8 cellular contexts compared by ENCODE assay signal in genomic region chr5:87413116-87413645, GRCh38. TPM values are rescaled to one million over a fixed set of nuclear protein-coding genes. Genes with fewer than 3 reads are reported as not detected.
DNase-seq lines count a peak whose midpoint lies in the region; ATAC-seq, FAIRE-seq and TF ChIP-seq lines count a peak whose summit lies in the region.

No MANE protein-coding gene starts in this region.

- no peaks in the 10 kb centered on the region for H4K20me1 ChIP-seq in keratinocyte (ENCODE audit: control insufficient read depth, extremely low read depth, insufficient read depth, low read length)

- WGBS in thyroid gland, 2 donors: 27% methylated on average over 7 of the region's 7 CpGs

- DNase-seq in activated CD8-positive, alpha-beta T cell treated with anti-CD3 and anti-CD28 coated beads, Interleukin-2, amount 10 ng/mL, durations not matched to agents 7 days and 5 days: no peak
- DNase-seq in keratinocyte (ENCODE audit: low read depth, low spot score) (no peak), thyroid gland (no peak), GM10266 (ENCODE audit: extremely low spot score) (no peak), NCI-H510A treated with DMSO at 0.1 percent for 48 hours (lab: John Stamatoyannopoulos, UW) (no peak)

- ATAC-seq in GM18870 (IDR thresholded peaks at IDR 0.05; ENCODE audit: unreplicated experiment) (peak; percentile 24), HG03135 (IDR thresholded peaks at IDR 0.05; ENCODE audit: unreplicated experiment) (peak; percentile 9)
- ATAC-seq in activated CD8-positive, alpha-beta T cell treated with anti-CD3 and anti-CD28 coated beads, Interleukin-2, amount 10 ng/mL, durations not matched to agents 7 days and 5 days: no peak

- intact Hi-C loops in thyroid gland (cut with DNase I): no loop called here

- no peaks in the 10 kb centered on the region for H3K9me3 Mint-ChIP-seq in activated CD8-positive, alpha-beta T cell treated with anti-CD3 and anti-CD28 coated beads, Interleukin-2, amount 10 ng/mL, durations not matched to agents 7 days and 5 days (ENCODE audit: insufficient read depth)

- H3K27ac ChIP-seq in ACC112 (ENCODE audit: low read depth, low read length) (peak overlapping the region; percentile 59), keratinocyte (ENCODE audit: control insufficient read depth, insufficient read depth, low read length) (peak overlapping the region; percentile 60), thyroid gland (peak overlapping the region; percentile 78 to 99 (median 93))

- H3K36me3 ChIP-seq in ACC112 (ENCODE audit: insufficient read depth, low read length) (peaks cover 11% of the 10 kb centered on the region; the same call in 1 of the 2 replicates), keratinocyte (ENCODE audit: control insufficient read depth in 2 of 2, extremely low read depth in 1 of 2, insufficient read depth in 2 of 2, low read length in 2 of 2) (peaks cover 3 to 5% of the 10 kb centered on the region in 2 experiments), thyroid gland (peaks cover 0 to 9% of the 10 kb centered on the region in 2 donors)

- H2AFZ ChIP-seq in ACC112 (ENCODE audit: low read length, unreplicated experiment) (peak overlapping the region; percentile 94), keratinocyte (ENCODE audit: control insufficient read depth, low read length) (peak overlapping the region; percentile 87)

- dilution Hi-C loops in keratinocyte (cut with MboI; ENCODE audit: extremely low pct_ligation_motif_present, low sequenced_read_pairs): no loop called here

- H3K4me1 ChIP-seq in ACC112 (ENCODE audit: control insufficient read depth, insufficient read depth, low read length, unreplicated experiment): peaks cover 10% of the 10 kb centered on the region
- H3K4me1 ChIP-seq in keratinocyte (ENCODE audit: control insufficient read depth, extremely low read depth, insufficient read depth, low read length): peaks cover 9% of the 10 kb centered on the region
- H3K4me1 ChIP-seq in thyroid gland: peaks cover 6 to 10% of the 10 kb centered on the region in 2 donors

- peak overlapping the region; percentile 86 for H3K4me2 ChIP-seq in keratinocyte (ENCODE audit: control insufficient read depth, extremely low read depth, insufficient read depth, low read depth, low read length)

- peak overlapping the region; percentile 91 for H3K27ac Mint-ChIP-seq in activated CD8-positive, alpha-beta T cell treated with anti-CD3 and anti-CD28 coated beads, Interleukin-2, amount 10 ng/mL, durations not matched to agents 7 days and 5 days

- H3K4me1 Mint-ChIP-seq in activated CD8-positive, alpha-beta T cell treated with anti-CD3 and anti-CD28 coated beads, Interleukin-2, amount 10 ng/mL, durations not matched to agents 7 days and 5 days (ENCODE audit: low read depth): peaks cover 23% of the 10 kb centered on the region

- H3K4me3 Mint-ChIP-seq in activated CD8-positive, alpha-beta T cell treated with anti-CD3 and anti-CD28 coated beads, Interleukin-2, amount 10 ng/mL, durations not matched to agents 7 days and 5 days: peak overlapping the region; percentile 88

- no peaks in the 10 kb centered on the region for H3K27me3 ChIP-seq in ACC112 (ENCODE audit: insufficient read depth, low read length)
- no peaks in the 10 kb centered on the region for H3K27me3 ChIP-seq in keratinocyte (ENCODE audit: control insufficient read depth, extremely low read depth, insufficient read depth, low read length)
- no peaks in the 10 kb centered on the region for H3K27me3 ChIP-seq in thyroid gland

- H3K9me3 ChIP-seq in keratinocyte (ENCODE audit: control insufficient read depth, low read depth, low read length): no peaks in the 10 kb centered on the region
- no peaks in the 10 kb centered on the region for H3K9me3 ChIP-seq in thyroid gland

- peaks cover 24% of the 10 kb centered on the region for H3K36me3 Mint-ChIP-seq in activated CD8-positive, alpha-beta T cell treated with anti-CD3 and anti-CD28 coated beads, Interleukin-2, amount 10 ng/mL, durations not matched to agents 7 days and 5 days (ENCODE audit: low read depth)

- TF ChIP-seq CTCF in keratinocyte (optimal IDR thresholded peaks at IDR 0.05 in 1 of 3, IDR thresholded peaks at IDR 0.05 in 1 of 3, conservative IDR thresholded peaks at IDR 0.05 in 1 of 3; ENCODE audit: extremely low read depth in 1 of 3, insufficient read depth in 2 of 3, low read length in 3 of 3) (no peak), thyroid gland (IDR thresholded peaks at IDR 0.05) (no peak), GM10266 (IDR thresholded peaks at IDR 0.05; ENCODE audit: control insufficient read depth, insufficient read depth, low read depth, missing control alignments) (no peak)

- no peaks in the 10 kb centered on the region for H3K9me1 ChIP-seq in keratinocyte (ENCODE audit: control insufficient read depth, extremely low read depth, insufficient read depth, low read length)

- H3K79me2 ChIP-seq in ACC112 (ENCODE audit: control insufficient read depth, insufficient read depth, low read length, unreplicated experiment) (peaks cover 42% of the 10 kb centered on the region), keratinocyte (ENCODE audit: control insufficient read depth, insufficient read depth, low read length) (peaks cover 33% of the 10 kb centered on the region)

- FAIRE-seq in keratinocyte (lab: Jason Lieb, UNC): no peak

- POLR2A ChIA-PET in activated CD8-positive, alpha-beta T cell treated with anti-CD3 and anti-CD28 coated beads, Interleukin-2, amount 10 ng/mL, durations not matched to agents 7 days and 5 days (lab: Charles Lee): interaction anchor here (1.3 kb wide), 1 partner anchor 13 kb away, joined by 3 read pairs; no protein-coding TSS in a partner anchor

- H3K9ac ChIP-seq in keratinocyte (ENCODE audit: control insufficient read depth, extremely low read depth, insufficient read depth, low read length): peak overlapping the region; percentile 95

- CTCF ChIA-PET in activated CD8-positive, alpha-beta T cell treated with anti-CD3 and anti-CD28 coated beads, Interleukin-2, amount 10 ng/mL, durations not matched to agents 7 days and 5 days (lab: Charles Lee): interaction anchor here (1.4 to 5.0 kb wide), 3 partner anchors 13 to 393 kb away, joined by 3 to 37 read pairs (median 3); no protein-coding TSS in a partner anchor

- H3K4me3 ChIP-seq in ACC112 (ENCODE audit: low read depth, low read length) (peak overlapping the region; percentile 92), keratinocyte (ENCODE audit: control insufficient read depth in 2 of 3, extremely low read depth in 1 of 3, insufficient read depth in 2 of 3, low read depth in 1 of 3, low read length in 3 of 3) (peak overlapping the region; percentile 47 to 99 (median 65)), thyroid gland (replicated peaks in 1 of 3) (peak overlapping the region; percentile 26 to 80 (median 71))

- peaks cover 3% of the 10 kb centered on the region for H3K27me3 Mint-ChIP-seq in activated CD8-positive, alpha-beta T cell treated with anti-CD3 and anti-CD28 coated beads, Interleukin-2, amount 10 ng/mL, durations not matched to agents 7 days and 5 days (ENCODE audit: low read depth)

- no peak for TF ChIP-seq POLR2A in thyroid gland (IDR thresholded peaks at IDR 0.05)

RNA-seq across cellular contexts. Expression of gene CCNH, which starts 0.5 kb away (rescaled TPM):
- total RNA-seq in activated CD8-positive, alpha-beta T cell treated with anti-CD3 and anti-CD28 coated beads, Interleukin-2, amount 10 ng/mL, durations not matched to agents 7 days and 5 days: 10 to 100 TPM; 51.0 to 56.2 TPM
- polyA plus RNA-seq in keratinocyte: 41.3 to 56.5 TPM (median 43.4 TPM) in 3 replicates
- 116 TPM for polyA plus RNA-seq in keratinocyte (2011; ENCODE audit: low read depth)
- 34.8 and 63.6 TPM in 2 replicates for polyA plus RNA-seq in keratinocyte (2011; cell fraction: cytosol; rRNA removed)
- 35.1 and 47.9 TPM in 2 replicates for polyA plus RNA-seq in keratinocyte (2011; cell fraction: nucleus; rRNA removed)
- polyA plus RNA-seq in keratinocyte (2012; ENCODE audit: low replicate concordance): 29.0 and 38.0 TPM in 2 replicates
- polyA minus RNA-seq in keratinocyte: 16.0 to 53.2 TPM (median 51.7 TPM) in 3 replicates
- polyA minus RNA-seq in keratinocyte (2011; cell fraction: cytosol; rRNA and poly(A)+ RNA removed): 13.6 TPM
- polyA minus RNA-seq in keratinocyte (2011; cell fraction: nucleus; rRNA and poly(A)+ RNA removed): 28.8 and 35.6 TPM in 2 replicates
- 100 to 1,000 TPM; 110 to 218 (median 146) TPM for total RNA-seq in thyroid gland
